2 cellular contexts compared by ENCODE assay signal in the genomic region with DNA sequence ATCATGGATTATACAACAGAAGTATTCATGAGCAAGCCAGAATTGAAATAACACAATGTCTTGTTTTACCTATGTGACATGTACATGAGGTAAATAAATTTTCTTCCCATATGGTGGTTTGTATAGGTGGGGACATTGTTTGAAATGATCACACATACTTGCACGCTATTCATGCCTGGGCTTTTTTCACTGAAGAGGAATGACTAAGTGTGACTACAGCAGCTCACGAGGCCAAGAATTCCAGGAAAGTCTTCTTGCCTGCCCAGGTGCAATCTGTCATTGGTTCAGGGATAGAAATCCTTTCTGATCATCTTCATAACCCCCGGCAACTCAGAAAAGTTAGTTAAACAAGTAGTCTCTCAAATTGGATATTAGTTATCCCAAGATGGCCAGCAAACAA.
TF ChIP-seq lines count a peak whose summit lies in the region.

No MANE protein-coding gene starts in this region.

TF ChIP-seq in IMR-90, 13 proteins besides CTCF, POLR2A, EP300 and RAD21:
- TF ChIP-seq BHLHE40 (IDR thresholded peaks at IDR 0.05; ENCODE audit: low read depth, low read length), result peak; percentile 41; the same call in 1 of the 2 replicates
- TF ChIP-seq NFE2L2 (IDR thresholded peaks at IDR 0.05; ENCODE audit: low read depth, low read length), result no peak
- no peak for TF ChIP-seq MAZ (IDR thresholded peaks at IDR 0.05; ENCODE audit: borderline replicate concordance, low read depth, low read length)

TF ChIP-seq in K562, 482 proteins besides CTCF, POLR2A, EP300 and RAD21:
- TF ChIP-seq GABPB1 (CRISPR knock-in tag; IDR thresholded peaks at IDR 0.05) (no peak), SMARCB1 (IDR thresholded peaks at IDR 0.05; ENCODE audit: insufficient read length, low read depth) (no peak), FOSL1 (tag; conservative IDR thresholded peaks at IDR 0.05) (peak; percentile 38; the same call in 1 of the 2 replicates), ZFP36 (IDR thresholded peaks at IDR 0.05; ENCODE audit: low read depth, low read length, partially characterized antibody) (no peak), SP2 (IDR thresholded peaks at IDR 0.05; ENCODE audit: extremely low read depth, low read depth, low read length, poor library complexity, severe bottlenecking) (no peak), SRSF7 (optimal IDR thresholded peaks at IDR 0.05; ENCODE audit: low read depth, low read length) (no peak), ARID1B (IDR thresholded peaks at IDR 0.05) (peak; percentile 21; the same call in 1 of the 2 replicates), POLR2AphosphoS2 (IDR thresholded peaks at IDR 0.05; ENCODE audit: low read length) (no peak), MGA (IDR thresholded peaks at IDR 0.05) (0 out of 2 replicates have a peak, but pooled peaks have one; percentile 14), TCFL5 (CRISPR knock-in tag; conservative IDR thresholded peaks at IDR 0.05) (no peak), ZNF561 (CRISPR knock-in tag; conservative IDR thresholded peaks at IDR 0.05) (no peak)
